Comparison of ENCODE assay signal across 1 cellular context in genomic region chr15:75451674-75452363, GRCh38.
A peak's percentile ranks its signal among the peaks of the same experiment; 100 is the strongest.
TF ChIP-seq lines count a peak whose summit lies in the region.

Gene SIN3A, minus strand, starts transcription at chr15:75451690. Its CDS starts 21,315 bp downstream, at chr15:75430375.

TF ChIP-seq in K562, 482 proteins besides CTCF, POLR2A, EP300 and RAD21 (continued from another document):
- TF ChIP-seq E2F6 (IDR thresholded peaks at IDR 0.05; ENCODE audit: borderline replicate concordance in 1 of 2, extremely low read depth in 1 of 2, insufficient read depth in 1 of 2, insufficient read length in 1 of 2, low read depth in 1 of 2, low read length in 1 of 2, poor library complexity in 1 of 2, severe bottlenecking in 1 of 2) = peak; percentile 64 to 86
- TF ChIP-seq ZNF408 (CRISPR knock-in tag; IDR thresholded peaks at IDR 0.05; ENCODE audit: low read depth) = no peak
- no peak for TF ChIP-seq GTF2F1 (IDR thresholded peaks at IDR 0.05; ENCODE audit: low read depth, low read length)
- TF ChIP-seq OTX1 (CRISPR knock-in tag; IDR thresholded peaks at IDR 0.05) = 0 out of 2 replicates have a peak, but pooled peaks have one; percentile 34
- TF ChIP-seq ZKSCAN3 (CRISPR knock-in tag; IDR thresholded peaks at IDR 0.05) = no peak
- TF ChIP-seq ZFP1 (CRISPR knock-in tag; IDR thresholded peaks at IDR 0.05) = no peak
- TF ChIP-seq NR4A1 (CRISPR knock-in tag; IDR thresholded peaks at IDR 0.05) = no peak
- TF ChIP-seq NR4A1 (tag; IDR thresholded peaks at IDR 0.05) = no peak
- 0 out of 2 replicates have a peak, but pooled peaks have one; percentile 50 for TF ChIP-seq RBFOX2 (IDR thresholded peaks at IDR 0.05; ENCODE audit: low read depth, low read length)
- no peak for TF ChIP-seq ZNF592 (IDR thresholded peaks at IDR 0.05)
- TF ChIP-seq NEUROD1 (IDR thresholded peaks at IDR 0.05; ENCODE audit: borderline replicate concordance, low read depth, low read length, partially characterized antibody) = peak; percentile 97
- no peak for TF ChIP-seq MITF (IDR thresholded peaks at IDR 0.05)
- peak in 1 of 2 experiments; percentile 25; a peak in 2 of 4 replicates for TF ChIP-seq FOXK2 (conservative IDR thresholded peaks at IDR 0.05 in 1 of 2, IDR thresholded peaks at IDR 0.05 in 1 of 2; ENCODE audit: low read depth in 2 of 2)
- no peak for TF ChIP-seq ZNF282 (CRISPR knock-in tag; IDR thresholded peaks at IDR 0.05)
- peak in 1 of 3 experiments; percentile 15 for TF ChIP-seq YY1 (IDR thresholded peaks at IDR 0.05; ENCODE audit: borderline replicate concordance in 1 of 3, control insufficient read depth in 1 of 3, extremely low read depth in 1 of 3, insufficient read depth in 3 of 3, insufficient read length in 1 of 3, insufficient replicate concordance in 2 of 3, low read depth in 1 of 3, low read length in 2 of 3)
- TF ChIP-seq ATF3 (IDR thresholded peaks at IDR 0.05) = no peak
- no peak for TF ChIP-seq ATF3 (CRISPR knock-in tag; conservative IDR thresholded peaks at IDR 0.05)
- no peak for TF ChIP-seq NFE2L1 (tag; IDR thresholded peaks at IDR 0.05; ENCODE audit: borderline replicate concordance, low read depth)
- peak in 1 of 2 experiments; percentile 85; a peak in 1 of 4 replicates for TF ChIP-seq MLLT1 (IDR thresholded peaks at IDR 0.05)
- no peak for TF ChIP-seq RAD51 (IDR thresholded peaks at IDR 0.05; ENCODE audit: borderline replicate concordance, low read depth)
- TF ChIP-seq ARID4B (CRISPR knock-in tag; IDR thresholded peaks at IDR 0.05) = no peak
- TF ChIP-seq PRMT5 (CRISPR knock-in tag; IDR thresholded peaks at IDR 0.05) = no peak
- peak; percentile 92 for TF ChIP-seq HMBOX1 (IDR thresholded peaks at IDR 0.05)
- TF ChIP-seq PCBP1 (IDR thresholded peaks at IDR 0.05; ENCODE audit: low read depth, low read length, poor library complexity, severe bottlenecking) = peak; percentile 66
- no peak for TF ChIP-seq CC2D1A (IDR thresholded peaks at IDR 0.05)
- TF ChIP-seq GABPB2 (CRISPR knock-in tag; conservative IDR thresholded peaks at IDR 0.05) = no peak
- TF ChIP-seq EGR1 (conservative IDR thresholded peaks at IDR 0.05) = peak; percentile 80
- peak; percentile 74 for TF ChIP-seq GABPA (tag; conservative IDR thresholded peaks at IDR 0.05; ENCODE audit: low read depth)
- peak; percentile 71 for TF ChIP-seq GABPB1 (CRISPR knock-in tag; IDR thresholded peaks at IDR 0.05)
